Comparison of ENCODE assay signal across 24 cellular contexts in genomic region chr17:14346801-14347200, GRCh38. TPM values are rescaled to one million over a fixed set of nuclear protein-coding genes. Genes with fewer than 3 reads are reported as not detected.
DNase-seq lines count a peak whose midpoint lies in the region; ATAC-seq and TF ChIP-seq lines count a peak whose summit lies in the region.
"Had no signal": no experiment of that assay in that cellular context is flagged by ENCODE, and none has a peak within 500 bp of the region (broad histone marks: within the 10 kb centered on the region; RNA-seq: fewer than 3 reads in every experiment).

No MANE protein-coding gene starts in this region.

- TF ChIP-seq CTCF in CD4-positive, alpha-beta T cell (IDR thresholded peaks at IDR 0.05): no peak
- TF ChIP-seq CTCF in OCI-LY7 (conservative IDR thresholded peaks at IDR 0.05; ENCODE audit: low read length) (no peak), GM23338 (conservative IDR thresholded peaks at IDR 0.05; ENCODE audit: low read depth in 2 of 2) (no peak)

- H3K9me3 ChIP-seq in CD4-positive, CD25-positive, alpha-beta regulatory T cell (ENCODE audit: control insufficient read depth in 2 of 2, low read length in 2 of 2): no peaks in the 10 kb centered on the region
- H3K9me3 ChIP-seq in CD4-positive, alpha-beta T cell (ENCODE audit: control insufficient read depth, low read length): no peaks in the 10 kb centered on the region
- no peaks in the 10 kb centered on the region for H3K9me3 ChIP-seq in OCI-LY7 (ENCODE audit: low read length)
- H3K9me3 ChIP-seq in naive thymus-derived CD4-positive, alpha-beta T cell (ENCODE audit: control insufficient read depth in 2 of 3, low read length in 3 of 3): no peaks in the 10 kb centered on the region
- H3K9me3 ChIP-seq: SJCRH30 had no signal

- H3K4me3 ChIP-seq in CD4-positive, CD25-positive, alpha-beta regulatory T cell (ENCODE audit: low read depth, low read length): no peak overlapping the region
- no peak overlapping the region for H3K4me3 ChIP-seq in OCI-LY7 (ENCODE audit: low read depth, low read length, poor library complexity, severe bottlenecking)
- no peak overlapping the region for H3K4me3 ChIP-seq in naive thymus-derived CD4-positive, alpha-beta T cell (ENCODE audit: low read length)
- H3K4me3 ChIP-seq in GM23338: no peak overlapping the region
- H3K4me3 ChIP-seq: GM23248, SJCRH30 had no signal

- H3K79me2 ChIP-seq in OCI-LY7 (ENCODE audit: insufficient read depth, low read depth, low read length) (no peaks in the 10 kb centered on the region), GM23338 (replicated peaks; ENCODE audit: insufficient read depth) (0 out of 2 replicates have a peak, but pooled peaks cover 15% of the 10 kb centered on the region)

- H2AFZ ChIP-seq in OCI-LY7 (ENCODE audit: low read length) (peak overlapping the region; percentile 72), GM23338 (no peak overlapping the region)
- H2AFZ ChIP-seq: GM23248 had no signal

- H3K27ac Mint-ChIP-seq in CD4-positive, CD25-positive, alpha-beta regulatory T cell: peak overlapping the region; percentile 20 to 57 (median 35)
- H3K27ac Mint-ChIP-seq in CD4-positive, alpha-beta T cell: peak overlapping the region; percentile 77
- peak overlapping the region in 6 of 9 donors; percentile 1 to 73 (median 53) for H3K27ac Mint-ChIP-seq in naive thymus-derived CD4-positive, alpha-beta T cell
- no peak overlapping the region for H3K27ac Mint-ChIP-seq in activated naive CD4-positive, alpha-beta T cell treated with anti-CD3 and anti-CD28 coated beads for 36 hours
- H3K27ac Mint-ChIP-seq in GM23338: no peak overlapping the region
- H3K27ac Mint-ChIP-seq: H9 had no signal

- peaks cover 46% of the 10 kb centered on the region for H3K36me3 Mint-ChIP-seq in CD4-positive, CD25-positive, alpha-beta regulatory T cell
- peaks cover 70% of the 10 kb centered on the region for H3K36me3 Mint-ChIP-seq in CD4-positive, alpha-beta T cell (ENCODE audit: low read depth)
- peaks cover 14 to 58% (median 24%) of the 10 kb centered on the region in 5 donors for H3K36me3 Mint-ChIP-seq in naive thymus-derived CD4-positive, alpha-beta T cell
- peaks cover 33% of the 10 kb centered on the region for H3K36me3 Mint-ChIP-seq in activated naive CD4-positive, alpha-beta T cell treated with anti-CD3 and anti-CD28 coated beads for 36 hours (ENCODE audit: low read depth)
- peaks cover 7% of the 10 kb centered on the region for H3K36me3 Mint-ChIP-seq in GM23338 (ENCODE audit: low read depth)

- peaks cover 54% of the 10 kb centered on the region for H3K36me3 ChIP-seq in CD4-positive, CD25-positive, alpha-beta regulatory T cell (ENCODE audit: control insufficient read depth, insufficient read depth, low read length)
- H3K36me3 ChIP-seq in OCI-LY7 (ENCODE audit: insufficient read depth, low read length) (no peaks in the 10 kb centered on the region), GM23338 (ENCODE audit: insufficient read depth) (no peaks in the 10 kb centered on the region)
- peaks cover 0 to 36% (median 0%) of the 10 kb centered on the region in 3 experiments for H3K36me3 ChIP-seq in naive thymus-derived CD4-positive, alpha-beta T cell (ENCODE audit: control insufficient read depth in 2 of 3, insufficient read depth in 3 of 3, low read length in 3 of 3)

- peaks cover 0 to 2% (median 0%) of the 10 kb centered on the region in 7 donors for H3K9me3 Mint-ChIP-seq in CD4-positive, CD25-positive, alpha-beta regulatory T cell
- no peaks in the 10 kb centered on the region for H3K9me3 Mint-ChIP-seq in CD4-positive, alpha-beta T cell
- peaks cover 0 to 2% (median 0%) of the 10 kb centered on the region in 11 donors for H3K9me3 Mint-ChIP-seq in naive thymus-derived CD4-positive, alpha-beta T cell
- H3K9me3 Mint-ChIP-seq in activated naive CD4-positive, alpha-beta T cell treated with anti-CD3 and anti-CD28 coated beads for 36 hours: no peaks in the 10 kb centered on the region
- H3K9me3 Mint-ChIP-seq in GM23338: no peaks in the 10 kb centered on the region
- H3K9me3 Mint-ChIP-seq: H9 had no signal

- peaks cover 30 to 78% (median 45%) of the 10 kb centered on the region in 4 donors for H3K4me1 Mint-ChIP-seq in CD4-positive, CD25-positive, alpha-beta regulatory T cell
- peaks cover 9% of the 10 kb centered on the region for H3K4me1 Mint-ChIP-seq in CD4-positive, alpha-beta T cell (ENCODE audit: low read depth)
- peaks cover 2 to 40% (median 19%) of the 10 kb centered on the region in 7 donors for H3K4me1 Mint-ChIP-seq in naive thymus-derived CD4-positive, alpha-beta T cell
- H3K4me1 Mint-ChIP-seq in activated naive CD4-positive, alpha-beta T cell treated with anti-CD3 and anti-CD28 coated beads for 36 hours (ENCODE audit: low read depth): peaks cover 22% of the 10 kb centered on the region
- peaks cover 11% of the 10 kb centered on the region for H3K4me1 Mint-ChIP-seq in GM23338

- intact Hi-C loops in CD4-positive, alpha-beta T cell (cut with DNase I, micrococcal nuclease): no loop called here
- intact Hi-C loops in OCI-LY7 (cut with micrococcal nuclease; ENCODE audit: unreplicated experiment): no loop called here
- intact Hi-C loops in naive thymus-derived CD4-positive, alpha-beta T cell (cut with micrococcal nuclease): no loop called here
- intact Hi-C loops in activated naive CD4-positive, alpha-beta T cell treated with anti-CD3 and anti-CD28 coated beads for 36 hours (cut with micrococcal nuclease): loop anchor here (10.0 kb wide), 1 partner anchor 468 kb away; no protein-coding TSS in a partner anchor

- H3K27me3 Mint-ChIP-seq in CD4-positive, CD25-positive, alpha-beta regulatory T cell: no peaks in the 10 kb centered on the region
- H3K27me3 Mint-ChIP-seq in CD4-positive, alpha-beta T cell: no peaks in the 10 kb centered on the region
- H3K27me3 Mint-ChIP-seq in naive thymus-derived CD4-positive, alpha-beta T cell: no peaks in the 10 kb centered on the region
- H3K27me3 Mint-ChIP-seq in activated naive CD4-positive, alpha-beta T cell treated with anti-CD3 and anti-CD28 coated beads for 36 hours (ENCODE audit: low read depth): no peaks in the 10 kb centered on the region
- peaks cover 5% of the 10 kb centered on the region for H3K27me3 Mint-ChIP-seq in GM23338 (ENCODE audit: insufficient read depth, low read depth, poor library complexity)

- H4K20me1 ChIP-seq in OCI-LY7 (ENCODE audit: insufficient read depth, low read length) (no peaks in the 10 kb centered on the region), GM23338 (replicated peaks; ENCODE audit: insufficient read depth) (no peaks in the 10 kb centered on the region)

- H3K9me2 ChIP-seq in OCI-LY7 (ENCODE audit: insufficient read depth, low read length): no peaks in the 10 kb centered on the region
- H3K9me2 ChIP-seq in GM23338 (ENCODE audit: insufficient read depth): no peaks in the 10 kb centered on the region

- no peak for ATAC-seq in CD4-positive, CD25-positive, alpha-beta regulatory T cell (ENCODE audit: low read depth in 2 of 2)
- no peak for ATAC-seq in CD4-positive, alpha-beta T cell (ENCODE audit: poor library complexity)
- ATAC-seq in naive thymus-derived CD4-positive, alpha-beta T cell: no peak
- no peak; the same call in 2 of the 3 replicates for ATAC-seq in GM23338
- ATAC-seq: PC-3 had no signal

- no peaks in the 10 kb centered on the region; the same call in 1 of the 2 replicates for H3F3A ChIP-seq in GM23338 (replicated peaks; ENCODE audit: low read depth)

- H3K4me1 ChIP-seq in CD4-positive, CD25-positive, alpha-beta regulatory T cell (ENCODE audit: control insufficient read depth, insufficient read depth, low read length, poor library complexity, severe bottlenecking): no peaks in the 10 kb centered on the region
- H3K4me1 ChIP-seq in OCI-LY7 (ENCODE audit: insufficient read depth, low read length, poor library complexity, severe bottlenecking) (peaks cover 54% of the 10 kb centered on the region), GM23338 (ENCODE audit: insufficient read depth) (peaks cover 3% of the 10 kb centered on the region; the same call in 1 of the 2 replicates)
- no peaks in the 10 kb centered on the region for H3K4me1 ChIP-seq in naive thymus-derived CD4-positive, alpha-beta T cell (ENCODE audit: control insufficient read depth in 2 of 2, insufficient read depth in 2 of 2, low read length in 2 of 2)

- CTCF ChIA-PET in CD4-positive, alpha-beta T cell (lab: Charles Lee): no interaction called here
- CTCF ChIA-PET in OCI-LY7 (lab: Charles Lee; ENCODE audit: unreplicated experiment): no interaction called here
- CTCF ChIA-PET in naive thymus-derived CD4-positive, alpha-beta T cell (lab: Charles Lee): interaction anchor here (1.0 kb wide), 1 partner anchor 50 kb away, joined by 3 read pairs; no protein-coding TSS in a partner anchor
- CTCF ChIA-PET in activated naive CD4-positive, alpha-beta T cell treated with anti-CD3 and anti-CD28 coated beads for 36 hours (lab: Charles Lee): no interaction called here

- DNase-seq in CD4-positive, CD25-positive, alpha-beta regulatory T cell: no peak
- DNase-seq in CD4-positive, alpha-beta T cell: no peak
- no peak for DNase-seq in OCI-LY7 (ENCODE audit: low spot score)
- no peak for DNase-seq in naive thymus-derived CD4-positive, alpha-beta T cell
- DNase-seq in SKM-1 treated with dmso at 0.1 percent for 144 hours (lab: John Stamatoyannopoulos, UW; ENCODE audit: unreplicated experiment): no peak
- DNase-seq in activated naive CD4-positive, alpha-beta T cell treated with anti-CD3 and anti-CD28 coated beads for 36 hours: no peak
- DNase-seq in DMS79 treated with DMSO at 0.1 percent for 48 hours (lab: John Stamatoyannopoulos, UW): no peak
- DNase-seq in GM23338 (ENCODE audit: low spot score): no peak
- DNase-seq: C1 segment of cervical spinal cord, DMS153, GM23248, H9, KBM-7, MV-4-11, NCI-H1105 treated with DMSO at 0.1 percent for 48 hours, NCI-H146, NCI-H1930, NCI-H2107, NCI-H446, NCI-H524 treated with DMSO at 0.1 percent for 48 hours, NCI-H774, PC-3, SJCRH30 had no signal

- H3K4me2 ChIP-seq in OCI-LY7 (ENCODE audit: low read length) (0 out of 2 replicates have a peak overlapping the region, but pooled peaks have one; percentile 7), GM23338 (no peak overlapping the region)

- no TSS peak for BruUV-seq in OCI-LY7 (replicated peaks; lab: Mats Ljungman, UMichigan)

- no peaks in the 10 kb centered on the region for H3K27me3 ChIP-seq in CD4-positive, CD25-positive, alpha-beta regulatory T cell (ENCODE audit: control insufficient read depth, insufficient read depth, low read length)
- no peaks in the 10 kb centered on the region for H3K27me3 ChIP-seq in CD4-positive, alpha-beta T cell (ENCODE audit: control insufficient read depth, insufficient read depth, low read length)
- no peaks in the 10 kb centered on the region for H3K27me3 ChIP-seq in naive thymus-derived CD4-positive, alpha-beta T cell (ENCODE audit: control insufficient read depth in 2 of 2, insufficient read depth in 2 of 2, low read length in 2 of 2)
- no peaks in the 10 kb centered on the region for H3K27me3 ChIP-seq in GM23338 (ENCODE audit: insufficient read depth)
- H3K27me3 ChIP-seq: SJCRH30 had no signal

- POLR2A ChIA-PET in CD4-positive, alpha-beta T cell (lab: Charles Lee): no interaction called here
- POLR2A ChIA-PET in OCI-LY7 (lab: Charles Lee): no interaction called here
- POLR2A ChIA-PET in naive thymus-derived CD4-positive, alpha-beta T cell (lab: Charles Lee): no interaction called here

- H3K4me3 Mint-ChIP-seq in CD4-positive, CD25-positive, alpha-beta regulatory T cell: no peak overlapping the region
- H3K4me3 Mint-ChIP-seq in CD4-positive, alpha-beta T cell: no peak overlapping the region
- no peak overlapping the region for H3K4me3 Mint-ChIP-seq in naive thymus-derived CD4-positive, alpha-beta T cell
- no peak overlapping the region for H3K4me3 Mint-ChIP-seq in activated naive CD4-positive, alpha-beta T cell treated with anti-CD3 and anti-CD28 coated beads for 36 hours
- H3K4me3 Mint-ChIP-seq in GM23338: no peak overlapping the region
- H3K4me3 Mint-ChIP-seq: H9 had no signal

- H3K27ac ChIP-seq in CD4-positive, CD25-positive, alpha-beta regulatory T cell (ENCODE audit: insufficient read depth, low read length, poor library complexity, severe bottlenecking): peak overlapping the region; percentile 38
- no peak overlapping the region for H3K27ac ChIP-seq in CD4-positive, alpha-beta T cell (ENCODE audit: low read depth, low read length)
- no peak overlapping the region for H3K27ac ChIP-seq in OCI-LY7 (ENCODE audit: low read depth, low read length, poor library complexity, severe bottlenecking)
- H3K27ac ChIP-seq in naive thymus-derived CD4-positive, alpha-beta T cell (ENCODE audit: low read depth, low read length): no peak overlapping the region
- no peak overlapping the region for H3K27ac ChIP-seq in GM23338 (ENCODE audit: low read depth)
- H3K27ac ChIP-seq: GM23248, SJCRH30 had no signal

RNA-seq across cellular contexts. Expression of gene HS3ST3B1, which starts 45.9 kb away (rescaled TPM):
- 47.8 TPM for total RNA-seq in CD4-positive, CD25-positive, alpha-beta regulatory T cell
- 10 to 100 TPM; 22.7 to 36.9 (median 25.0) TPM for polyA plus RNA-seq in CD4-positive, CD25-positive, alpha-beta regulatory T cell
- total RNA-seq in CD4-positive, alpha-beta T cell: 10 to 100 TPM in 1 of 2 experiments, 1 to 10 TPM in 1; 9.3 to 11.5 TPM
- 0.03 TPM in 1 of 2 replicates, not detected in the other for total RNA-seq in OCI-LY7 (2014; rRNA removed; shearing (Covaris generic))
- total RNA-seq in OCI-LY7 (2022): 1.6 and 2.0 TPM in 2 replicates
- 10 to 100 TPM; 11.7 to 40.7 (median 30.8) TPM for total RNA-seq in naive thymus-derived CD4-positive, alpha-beta T cell
- 10 to 100 TPM in 1 of 2 donors, 1 to 10 TPM in 1; 7.9 to 12.2 TPM for polyA plus RNA-seq in naive thymus-derived CD4-positive, alpha-beta T cell
- total RNA-seq in activated naive CD4-positive, alpha-beta T cell treated with anti-CD3 and anti-CD28 coated beads for 36 hours: 10 to 100 TPM; 23.2 to 26.0 TPM
- total RNA-seq in GM23338 (2014; rRNA removed; shearing (Covaris generic)): 17.7 and 20.6 TPM in 2 replicates
- polyA plus RNA-seq in GM23338 (2016; fragmentation: Nextera tagmentation; extraction: Ambion mirVana): 6.0 and 8.1 TPM in 2 replicates
- total RNA-seq: A673 had no signal

Comparison
In these comparisons a context has a peak if more than half of its experiments do, and no peak if none do; other contexts are left out.
1. H3K27ac Mint-ChIP-seq: peak in CD4-positive, CD25-positive, alpha-beta regulatory T cell (3 of 3), CD4-positive, alpha-beta T cell (single experiment) and naive thymus-derived CD4-positive, alpha-beta T cell (6 of 9); none in activated naive CD4-positive, alpha-beta T cell treated with anti-CD3 and anti-CD28 coated beads for 36 hours (single experiment) and GM23338 (single experiment).